ENCODE assay signal across 13 cellular contexts in genomic region chr12:115383668-115384067, GRCh38.
DNase-seq lines count a peak whose midpoint lies in the region; ATAC-seq and TF ChIP-seq lines count a peak whose summit lies in the region.
"Had no signal": no experiment of that assay in that cellular context is flagged by ENCODE, and none has a peak within 500 bp of the region (broad histone marks: within the 10 kb centered on the region; RNA-seq: fewer than 3 reads in every experiment).

No MANE protein-coding gene starts in this region.

- no peak for TF ChIP-seq POLR2A in adrenal gland (IDR thresholded peaks at IDR 0.05)
- no peak for TF ChIP-seq POLR2A in stomach (IDR thresholded peaks at IDR 0.05)

- H3K27me3 ChIP-seq in adrenal gland (no peaks in the 10 kb centered on the region), stomach (peaks cover 0 to 14% (median 0%) of the 10 kb centered on the region in 3 donors)
- H3K27me3 ChIP-seq in effector memory CD4-positive, alpha-beta T cell (replicated peaks; ENCODE audit: control insufficient read depth, insufficient read depth, low read length, poor library complexity, severe bottlenecking): no peaks in the 10 kb centered on the region

- intact Hi-C loops in adrenal gland (cut with DNase I) (no loop called here), stomach (cut with DNase I; ENCODE audit: low total_unique reads) (no loop called here)

- TF ChIP-seq CTCF in adrenal gland (IDR thresholded peaks at IDR 0.05): no peak
- TF ChIP-seq CTCF in stomach (IDR thresholded peaks at IDR 0.05): no peak

- ATAC-seq in HG03280 (IDR thresholded peaks at IDR 0.05; ENCODE audit: unreplicated experiment): no peak
- ATAC-seq: CD8-positive, alpha-beta T cell had no signal

- no peak overlapping the region for H3K27ac ChIP-seq in adrenal gland
- H3K27ac ChIP-seq in stomach: no peak overlapping the region
- H3K27ac ChIP-seq in effector memory CD4-positive, alpha-beta T cell (ENCODE audit: insufficient read depth, low read length, poor library complexity, severe bottlenecking): no peak overlapping the region
- H3K27ac ChIP-seq: cardiac muscle cell had no signal

- no peak for TF ChIP-seq EP300 in stomach (IDR thresholded peaks at IDR 0.05)

- H3K9me3 ChIP-seq in adrenal gland (replicated peaks in 1 of 3) (no peaks in the 10 kb centered on the region), stomach (no peaks in the 10 kb centered on the region)
- H3K9me3 ChIP-seq in effector memory CD4-positive, alpha-beta T cell (ENCODE audit: control insufficient read depth, low read length): no peaks in the 10 kb centered on the region

- peak; percentile 35 for DNase-seq in H4 (ENCODE audit: low spot score)
- peak; percentile 69 to 91 (median 84) for DNase-seq in adrenal gland
- peak; percentile 80 for DNase-seq in fibroblast of peridontal ligament (ENCODE audit: extremely low read depth)
- peak; percentile 49 for DNase-seq in stomach
- DNase-seq in HUDEP-2 (lab: John Stamatoyannopoulos, UW; ENCODE audit: unreplicated experiment in 76 of 76): no peak
- DNase-seq in effector memory CD4-positive, alpha-beta T cell: no peak
- DNase-seq in ACHN: no peak
- DNase-seq: CD8-positive, alpha-beta T cell; foreskin fibroblast; NCI-H2081; stimulated activated CD4-positive, alpha-beta T cell treated with anti-CD3 and anti-CD28 coated beads, Interleukin-4, amount 100 ng/mL, for 24 hours had no signal

- WGBS in adrenal gland, 4 donors: 37 to 58% (median 51%) methylated on average over 7 of the region's 7 CpGs
- WGBS in stomach, 5 donors: 20 to 49% (median 30%) methylated on average over 7 of the region's 7 CpGs

- no peaks in the 10 kb centered on the region for H3K36me3 ChIP-seq in adrenal gland (replicated peaks in 1 of 2)
- no peaks in the 10 kb centered on the region for H3K36me3 ChIP-seq in stomach
- no peaks in the 10 kb centered on the region for H3K36me3 ChIP-seq in effector memory CD4-positive, alpha-beta T cell (ENCODE audit: control insufficient read depth, insufficient read depth, low read length)
- H3K36me3 ChIP-seq: cardiac muscle cell had no signal

- in situ Hi-C loops in ACHN (cut with HindIII; ENCODE audit: low pct_ligation_motif_present, low pct_unique_long_range_greater_than_20kb, low sequenced_read_pairs): no loop called here

- peaks cover 0 to 4% of the 10 kb centered on the region in 2 donors for H3K4me1 ChIP-seq in adrenal gland (replicated peaks in 1 of 2)
- H3K4me1 ChIP-seq in stomach: peaks cover 0 to 9% (median 0%) of the 10 kb centered on the region in 4 donors
- H3K4me1 ChIP-seq in effector memory CD4-positive, alpha-beta T cell (ENCODE audit: control insufficient read depth, insufficient read depth, low read length, poor library complexity, severe bottlenecking): no peaks in the 10 kb centered on the region

- H3K4me3 ChIP-seq in adrenal gland: no peak overlapping the region
- no peak overlapping the region for H3K4me3 ChIP-seq in stomach
- no peak overlapping the region for H3K4me3 ChIP-seq in effector memory CD4-positive, alpha-beta T cell (ENCODE audit: insufficient read depth, low read depth, low read length, poor library complexity, severe bottlenecking)
- H3K4me3 ChIP-seq: cardiac muscle cell had no signal

Comparison
In these comparisons a context has a peak if more than half of its experiments do, and no peak if none do; other contexts are left out.
1. DNase-seq: peak in H4 (single experiment), adrenal gland (7 of 7), fibroblast of peridontal ligament (single experiment) and stomach (single experiment); none in HUDEP-2 (0 of 76), effector memory CD4-positive, alpha-beta T cell (0 of 3) and ACHN (single experiment).